In the genomic region with DNA sequence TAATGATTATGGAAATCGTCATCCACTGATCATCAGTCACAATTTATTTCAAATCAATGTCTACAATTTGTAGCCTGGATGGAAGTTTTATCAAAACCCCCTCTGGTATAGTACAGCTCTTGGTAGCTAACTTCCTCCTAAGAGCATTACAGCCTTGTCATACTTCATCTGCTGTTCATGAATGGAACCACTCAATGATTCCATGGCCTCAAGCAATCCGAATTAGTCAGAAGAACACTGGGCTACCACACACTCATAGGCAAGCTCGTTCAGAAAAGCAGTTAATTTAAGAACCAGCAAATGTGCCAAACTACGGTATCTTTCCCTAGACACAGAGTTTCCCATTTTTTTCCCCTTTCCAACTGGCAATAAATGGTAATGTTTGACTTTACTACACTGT, we compare ENCODE assay signal across 17 cellular contexts.
"Had no signal": no experiment of that assay in that cellular context is flagged by ENCODE, and none has a peak within 500 bp of the region (broad histone marks: within the 10 kb centered on the region; RNA-seq: fewer than 3 reads in every experiment).

No MANE protein-coding gene starts in this region.

- H3K4me3 ChIP-seq: ascending aorta, left lung had no signal

- H3K27me3 ChIP-seq: ascending aorta, left lung had no signal

- H3K9me3 ChIP-seq: ascending aorta, left lung had no signal

- H3K27ac ChIP-seq: ascending aorta, left lung, WERI-Rb-1 had no signal

- H3K27me3 Mint-ChIP-seq: activated CD4-positive, alpha-beta T cell treated with anti-CD3 and anti-CD28 coated beads for 36 hours; activated CD8-positive, alpha-beta T cell treated with anti-CD3 and anti-CD28 coated beads for 36 hours; natural killer cell treated with Interleukin-12 subunit alpha and Interleukin-12 subunit beta and Interleukin-15 and Interleukin-18, amount 100 ng/mL, for 72 hours had no signal

- H3K4me3 Mint-ChIP-seq: activated CD4-positive, alpha-beta T cell treated with anti-CD3 and anti-CD28 coated beads for 36 hours; activated CD8-positive, alpha-beta T cell treated with anti-CD3 and anti-CD28 coated beads for 36 hours; activated T-helper 1 cell treated with anti-CD3 and anti-CD28 coated beads, Interleukin-12 subunit alpha, Interleukin-12 subunit beta, Interleukin-2, Interleukin-4 antibody, amounts not matched to agents 30 ng/mL and 10 ng/mL and 1 ng/mL, durations not matched to agents 14 hours and 24 hours and 36 hours; natural killer cell treated with Interleukin-12 subunit alpha and Interleukin-12 subunit beta and Interleukin-15 and Interleukin-18, amount 100 ng/mL, for 72 hours; type B pancreatic cell had no signal

- H3K4me1 ChIP-seq: ascending aorta, left lung had no signal

- H3K36me3 ChIP-seq: ascending aorta, left lung, WERI-Rb-1 had no signal

- H3K4me1 Mint-ChIP-seq: activated CD4-positive, alpha-beta T cell treated with anti-CD3 and anti-CD28 coated beads for 36 hours had no signal

- H3K27ac Mint-ChIP-seq: activated CD4-positive, alpha-beta T cell treated with anti-CD3 and anti-CD28 coated beads for 36 hours; activated CD8-positive, alpha-beta T cell treated with anti-CD3 and anti-CD28 coated beads for 36 hours; activated T-helper 1 cell treated with anti-CD3 and anti-CD28 coated beads, Interleukin-12 subunit alpha, Interleukin-12 subunit beta, Interleukin-2, Interleukin-4 antibody, amounts not matched to agents 30 ng/mL and 10 ng/mL and 1 ng/mL, durations not matched to agents 14 hours and 24 hours and 36 hours; natural killer cell treated with Interleukin-12 subunit alpha and Interleukin-12 subunit beta and Interleukin-15 and Interleukin-18, amount 100 ng/mL, for 72 hours; type B pancreatic cell had no signal

- H3K36me3 Mint-ChIP-seq: natural killer cell treated with Interleukin-12 subunit alpha and Interleukin-12 subunit beta and Interleukin-15 and Interleukin-18, amount 100 ng/mL, for 72 hours; type B pancreatic cell had no signal

- DNase-seq: activated CD4-positive, alpha-beta T cell treated with anti-CD3 and anti-CD28 coated beads for 36 hours; activated CD8-positive, alpha-beta memory T cell treated with anti-CD3 and anti-CD28 coated beads, Interleukin-2, amount 50 U/mL, for 4 hours; activated CD8-positive, alpha-beta T cell treated with anti-CD3 and anti-CD28 coated beads for 36 hours; activated naive CD4-positive, alpha-beta T cell; effector CD4-positive, alpha-beta T cell; glutamatergic neuron; left lung; mesenchymal stem cell; nucleus accumbens; stimulated activated CD4-positive, alpha-beta T cell treated with anti-CD3 and anti-CD28 coated beads, Interleukin-2, amount 100 ng/mL, for 24 hours; stimulated activated naive CD4-positive, alpha-beta T cell; T-helper 1 cell; WERI-Rb-1 had no signal
